ENCODE assay signal across 23 cellular contexts in the genomic region with DNA sequence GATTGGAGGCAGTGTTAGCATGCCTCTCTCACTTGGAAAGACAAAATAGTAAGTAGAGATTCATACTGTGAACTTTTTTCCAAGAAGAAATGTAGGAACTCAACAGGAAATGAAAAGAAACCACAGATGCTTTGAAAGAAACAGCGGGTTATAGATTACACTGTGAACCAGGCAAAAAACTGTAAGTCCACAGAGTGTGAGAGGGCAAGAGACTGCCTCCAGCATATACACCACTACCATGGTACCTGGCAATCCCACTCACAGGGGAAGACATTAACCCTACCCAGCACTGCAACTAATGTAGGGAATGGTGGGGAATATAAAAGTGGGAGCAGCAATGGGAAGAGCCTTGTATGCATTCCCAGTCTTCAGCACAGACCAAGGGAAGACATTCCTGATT.
"Had no signal": no experiment of that assay in that cellular context is flagged by ENCODE, and none has a peak within 500 bp of the region (broad histone marks: within the 10 kb centered on the region; RNA-seq: fewer than 3 reads in every experiment).

No MANE protein-coding gene starts in this region.

- H3K27me3 ChIP-seq: gastroesophageal sphincter, heart left ventricle, sigmoid colon had no signal

- H3K9me3 ChIP-seq: mucosa of descending colon had no signal

- H3K4me3 ChIP-seq: gastroesophageal sphincter, heart left ventricle, mucosa of descending colon, sigmoid colon, smooth muscle cell had no signal

- DNase-seq: activated B cell treated with CpG ODN at 0.5 μM for 24 hours; activated CD4-positive, alpha-beta T cell treated with anti-CD3 and anti-CD28 coated beads for 36 hours; activated CD4-positive, alpha-beta T cell treated with anti-CD3 and anti-CD28 coated beads, Interleukin-2, amount 50 U/mL, for 4 hours; activated naive CD4-positive, alpha-beta T cell treated with Interleukin-2 at 50 U/mL for 16 hours; activated naive CD8-positive, alpha-beta T cell treated with anti-CD3 and anti-CD28 coated beads for 36 hours; activated T-cell treated with anti-CD3 and anti-CD28 coated beads, Interleukin-2, amount 50 U/mL, for 48 hours; cerebellar nuclear complex; cortex of kidney; endodermal cell; heart left ventricle; islet precursor cell; mesendoderm; nephron progenitor cell; occipital lobe; posterior cingulate gyrus; sigmoid colon; stimulated activated CD4-positive, alpha-beta T cell treated with anti-CD3 and anti-CD28 coated beads, Interleukin-4, amount 100 ng/mL, for 1 hour; stimulated activated naive CD8-positive, alpha-beta T cell treated with anti-CD3 and anti-CD28 coated beads, Interleukin-15, Interleukin-2, amounts not matched to agents 100 U/mL and 50 U/mL, for 24 hours; T-helper 17 cell had no signal

- H3K4me1 ChIP-seq: gastroesophageal sphincter, heart left ventricle, sigmoid colon had no signal

- ATAC-seq: activated CD4-positive, alpha-beta T cell treated with anti-CD3 and anti-CD28 coated beads for 36 hours; gastroesophageal sphincter; heart left ventricle; T-helper 17 cell had no signal

- H3K4me2 ChIP-seq: smooth muscle cell had no signal

- H3K27ac Mint-ChIP-seq: activated B cell treated with CpG ODN at 0.5 μM for 24 hours; activated CD4-positive, alpha-beta T cell treated with anti-CD3 and anti-CD28 coated beads for 36 hours; activated naive CD8-positive, alpha-beta T cell treated with anti-CD3 and anti-CD28 coated beads for 36 hours; endodermal cell; nephron progenitor cell; T-helper 17 cell had no signal

- H3K36me3 Mint-ChIP-seq: activated naive CD8-positive, alpha-beta T cell treated with anti-CD3 and anti-CD28 coated beads for 36 hours had no signal

- H3K36me3 ChIP-seq: gastroesophageal sphincter, heart left ventricle, sigmoid colon had no signal

- H3K27ac ChIP-seq: epithelial cell of prostate, gastroesophageal sphincter, heart left ventricle, sigmoid colon had no signal

- H3K4me3 Mint-ChIP-seq: activated B cell treated with CpG ODN at 0.5 μM for 24 hours; activated CD4-positive, alpha-beta T cell treated with anti-CD3 and anti-CD28 coated beads for 36 hours; activated naive CD8-positive, alpha-beta T cell treated with anti-CD3 and anti-CD28 coated beads for 36 hours; endodermal cell; nephron progenitor cell; T-helper 17 cell had no signal

- H3K4me1 Mint-ChIP-seq: activated B cell treated with CpG ODN at 0.5 μM for 24 hours; activated CD4-positive, alpha-beta T cell treated with anti-CD3 and anti-CD28 coated beads for 36 hours; activated naive CD8-positive, alpha-beta T cell treated with anti-CD3 and anti-CD28 coated beads for 36 hours; endodermal cell; nephron progenitor cell; T-helper 17 cell had no signal
